In the genomic region with DNA sequence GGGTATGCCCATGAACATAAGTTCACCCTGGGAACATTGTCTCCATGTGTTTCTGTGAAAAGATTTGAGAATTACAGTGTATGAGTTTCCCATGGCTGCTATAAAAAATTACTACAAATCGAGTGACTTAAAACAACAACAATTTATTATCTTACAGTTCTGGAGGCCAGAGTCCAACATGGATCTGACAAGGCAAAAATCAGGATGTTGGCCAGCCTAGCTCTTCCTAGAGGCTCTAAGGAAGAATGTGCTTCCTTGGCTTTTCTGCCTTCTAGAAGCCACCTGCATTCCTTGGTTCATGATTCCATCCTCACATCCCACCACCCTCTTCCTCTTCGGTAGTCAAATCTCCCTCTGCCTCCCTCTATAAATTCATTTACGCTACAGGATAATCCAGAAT, we compare ENCODE assay signal across 17 cellular contexts. TPM values are rescaled to one million over a fixed set of nuclear protein-coding genes. Genes with fewer than 3 reads are reported as not detected.
DNase-seq lines count a peak whose midpoint lies in the region; ATAC-seq, FAIRE-seq and TF ChIP-seq lines count a peak whose summit lies in the region.
"Had no signal": no experiment of that assay in that cellular context is flagged by ENCODE, and none has a peak within 500 bp of the region (broad histone marks: within the 10 kb centered on the region; RNA-seq: fewer than 3 reads in every experiment).

No MANE protein-coding gene starts in this region.

- no peak overlapping the region for H2BK120ac ChIP-seq in H9 (ENCODE audit: low read depth, low read length, poor library complexity, severe bottlenecking)
- H2BK120ac ChIP-seq in trophoblast cell (ENCODE audit: insufficient read depth, low read length, poor library complexity): no peak overlapping the region

- 0 out of 2 replicates have a peak, but pooled peaks have one; percentile 30 for ATAC-seq in WTC11

- H3K79me1 ChIP-seq in H9 (ENCODE audit: insufficient read depth, low read depth, low read length, poor library complexity, severe bottlenecking) (no peaks in the 10 kb centered on the region), trophoblast cell (ENCODE audit: low read length) (no peaks in the 10 kb centered on the region)

- H3K23me2 ChIP-seq in H9 (ENCODE audit: insufficient read length, low read depth, low read length, poor library complexity, severe bottlenecking): no peaks in the 10 kb centered on the region

- H3K4ac ChIP-seq in H9 (ENCODE audit: low read depth, low read length) (no peak overlapping the region), trophoblast cell (ENCODE audit: low read depth, low read length) (no peak overlapping the region)

- H3K56ac ChIP-seq in H9 (ENCODE audit: insufficient read length, low read depth, low read length): no peak overlapping the region

- H3K4me1 Mint-ChIP-seq in H9: 0 out of 4 replicates have a peak, but pooled peaks cover 0 to 2% of the 10 kb centered on the region in 2 experiments
- H3K4me1 Mint-ChIP-seq in WTC11: no peaks in the 10 kb centered on the region

- no peak overlapping the region for H4K91ac ChIP-seq in H9 (ENCODE audit: insufficient read length, low read depth, low read length)
- no peak overlapping the region for H4K91ac ChIP-seq in trophoblast cell (ENCODE audit: low read depth, low read length)

- no peaks in the 10 kb centered on the region for H3K27me3 ChIP-seq in H9 (ENCODE audit: insufficient read depth, low read length)
- no peaks in the 10 kb centered on the region for H3K27me3 ChIP-seq in transverse colon
- H3K27me3 ChIP-seq in trophoblast cell (ENCODE audit: insufficient read depth, low read length): no peaks in the 10 kb centered on the region

- H3K4me3 ChIP-seq in fibroblast of pulmonary artery (replicated peaks; ENCODE audit: low read depth, low read length) (no peak overlapping the region), transverse colon (no peak overlapping the region), trophoblast cell (ENCODE audit: low read depth, low read length) (no peak overlapping the region), kidney (ENCODE audit: low read length in 2 of 2) (no peak overlapping the region)

- no peak overlapping the region for H2BK12ac ChIP-seq in H9 (ENCODE audit: insufficient read length, low read depth, low read length)
- H2BK12ac ChIP-seq in trophoblast cell (ENCODE audit: low read length): no peak overlapping the region

- H2BK15ac ChIP-seq in H9 (ENCODE audit: low read depth, low read length): no peak overlapping the region

- H2BK5ac ChIP-seq in H9 (ENCODE audit: insufficient read length, low read length) (no peak overlapping the region), trophoblast cell (ENCODE audit: low read depth, low read length, poor library complexity) (no peak overlapping the region)

- no peak overlapping the region for H3K23ac ChIP-seq in H9 (ENCODE audit: insufficient read length, low read depth, low read length)
- no peak overlapping the region for H3K23ac ChIP-seq in trophoblast cell (ENCODE audit: low read length)

- H3K36me3 Mint-ChIP-seq in H9 (ENCODE audit: insufficient read depth in 1 of 3, low read depth in 3 of 3) (peaks cover 0 to 2% (median 0%) of the 10 kb centered on the region in 3 experiments; a peak in 2 of 7 replicates), WTC11 (no peaks in the 10 kb centered on the region; the same call in 1 of the 2 replicates)

- H3K4me1 ChIP-seq in H9 (ENCODE audit: insufficient read depth, low read length) (no peaks in the 10 kb centered on the region), transverse colon (no peaks in the 10 kb centered on the region), trophoblast cell (ENCODE audit: control insufficient read depth in 1 of 2, insufficient read depth in 2 of 2, low read length in 2 of 2) (no peaks in the 10 kb centered on the region), kidney (ENCODE audit: control insufficient read depth in 1 of 2, insufficient read depth in 1 of 2, low read depth in 1 of 2, low read length in 2 of 2) (no peaks in the 10 kb centered on the region)

- no peaks in the 10 kb centered on the region for H3K9me3 ChIP-seq in H9 (ENCODE audit: control insufficient read depth, low read depth, low read length)
- H3K9me3 ChIP-seq in transverse colon: no peaks in the 10 kb centered on the region
- no peaks in the 10 kb centered on the region for H3K9me3 ChIP-seq in trophoblast cell (ENCODE audit: insufficient read depth, low read depth, low read length)
- H3K9me3 ChIP-seq in kidney (ENCODE audit: control insufficient read depth in 1 of 2, low read length in 2 of 2): no peaks in the 10 kb centered on the region

- H3K9ac ChIP-seq in H9 (ENCODE audit: extremely low read depth, insufficient read length, low read length): no peak overlapping the region
- no peak overlapping the region for H3K9ac ChIP-seq in trophoblast cell (ENCODE audit: low read length)
- H3K9ac ChIP-seq in kidney (ENCODE audit: low read length in 2 of 2): no peak overlapping the region

- intact Hi-C loops in transverse colon (cut with DNase I; ENCODE audit: low total_unique reads): no loop called here
- intact Hi-C loops in kidney (cut with DNase I): no loop called here

- in situ Hi-C loops in transverse colon (cut with MboI; ENCODE audit: low pct_ligation_motif_present in 1 of 4, low pct_unique_long_range_greater_than_20kb in 1 of 4, low sequenced_read_pairs in 3 of 4): loop anchor here in 2 of 4 donors (25.0 kb wide), 2 partner anchors 399 to 624 kb away; no protein-coding TSS in a partner anchor

- H3K18ac ChIP-seq in H9 (ENCODE audit: insufficient read length, low read depth, low read length) (no peak overlapping the region), trophoblast cell (ENCODE audit: low read length) (no peak overlapping the region)

- no peak overlapping the region for H3T11ph ChIP-seq in H9 (ENCODE audit: low read length)

- CTCF ChIA-PET in WTC11 (lab: Charles Lee): no interaction called here

- H3K27ac ChIP-seq in H9 (ENCODE audit: insufficient read length, low read depth, low read length): no peak overlapping the region
- no peak overlapping the region for H3K27ac ChIP-seq in transverse colon
- no peak overlapping the region for H3K27ac ChIP-seq in trophoblast cell (ENCODE audit: low read depth, low read length)
- no peak overlapping the region for H3K27ac ChIP-seq in kidney (ENCODE audit: low read depth in 2 of 2, low read length in 2 of 2)
- H3K27ac ChIP-seq: HL-60, RWPE1 had no signal

- no peak overlapping the region for H2AK5ac ChIP-seq in H9 (ENCODE audit: insufficient read length, low read length)
- H2AK5ac ChIP-seq in trophoblast cell (ENCODE audit: low read length): no peak overlapping the region

- H4K8ac ChIP-seq in H9 (replicated peaks; ENCODE audit: insufficient read length, low read depth, low read length) (no peak overlapping the region), trophoblast cell (ENCODE audit: low read depth, low read length) (no peak overlapping the region)

- H3K27me3 Mint-ChIP-seq in H9 (ENCODE audit: low read depth) (no peaks in the 10 kb centered on the region), WTC11 (ENCODE audit: low read depth) (no peaks in the 10 kb centered on the region)

- H2AFZ ChIP-seq in H9 (ENCODE audit: low read length) (no peak overlapping the region), trophoblast cell (ENCODE audit: insufficient read depth, low read length, poor library complexity) (no peak overlapping the region)

- no peak overlapping the region for H3K27ac Mint-ChIP-seq in H9
- no peak overlapping the region for H3K27ac Mint-ChIP-seq in WTC11

- H3K14ac ChIP-seq in H9 (ENCODE audit: insufficient read depth, low read length): no peak overlapping the region
- no peak overlapping the region for H3K14ac ChIP-seq in trophoblast cell (ENCODE audit: low read length)

- H3K9me3 Mint-ChIP-seq in H9 (no peaks in the 10 kb centered on the region), WTC11 (peaks cover 15% of the 10 kb centered on the region)

- POLR2A ChIA-PET in WTC11 (lab: Charles Lee): no interaction called here

- no peak overlapping the region for H3K4me3 Mint-ChIP-seq in H9
- no peak overlapping the region for H3K4me3 Mint-ChIP-seq in WTC11

- no peak overlapping the region for H4K12ac ChIP-seq in trophoblast cell (ENCODE audit: low read depth, low read length)

- DNase-seq in H9 (no peak), WTC11 (ENCODE audit: low spot score) (no peak), fibroblast of pulmonary artery (ENCODE audit: low read depth) (no peak), transverse colon (peak; percentile 13), DMS53 (lab: John Stamatoyannopoulos, UW) (no peak), trophoblast cell (no peak), kidney (no peak)
- DNase-seq: DND-41, NCI-H1417 treated with DMSO at 0.1 percent for 48 hours, NCI-H187 treated with DMSO at 0.1 percent for 48 hours, NCI-H226, NCI-H524, SIG-M5 had no signal

- H3K4me2 ChIP-seq in H9 (ENCODE audit: insufficient read depth, insufficient read length, low read length) (no peak overlapping the region), trophoblast cell (ENCODE audit: low read length) (no peak overlapping the region)

- no peak overlapping the region for H4K5ac ChIP-seq in H9 (ENCODE audit: insufficient read length, low read depth, low read length)

- TF ChIP-seq POLR2A in transverse colon (IDR thresholded peaks at IDR 0.05): no peak

- H3K79me2 ChIP-seq in H9 (ENCODE audit: insufficient read depth, low read length) (no peaks in the 10 kb centered on the region), trophoblast cell (ENCODE audit: control insufficient read depth, insufficient read depth, low read length, poor library complexity) (no peaks in the 10 kb centered on the region)

- WGBS in H9 (ENCODE audit: extremely low coverage, insufficient read length, low lambda C conversion rate): no CpG with 5 or more reads among the region's 3 CpGs
- 72 to 74% methylated on average over 3 of the region's 3 CpGs for WGBS in transverse colon (ENCODE audit: low coverage in 1 of 2), 2 donors
- WGBS in trophoblast cell (ENCODE audit: extremely low coverage, insufficient coverage, insufficient read length): no CpG with 5 or more reads among the region's 3 CpGs

- no peaks in the 10 kb centered on the region for H3K36me3 ChIP-seq in transverse colon
- H3K36me3 ChIP-seq in trophoblast cell (ENCODE audit: control insufficient read depth in 1 of 2, insufficient read depth in 2 of 2, low read length in 2 of 2): no peaks in the 10 kb centered on the region
- H3K36me3 ChIP-seq in kidney (ENCODE audit: control insufficient read depth in 1 of 2, insufficient read depth in 2 of 2, low read length in 2 of 2): no peaks in the 10 kb centered on the region

- no peak for FAIRE-seq in kidney (lab: Jason Lieb, UNC)
- FAIRE-seq: G401.6 had no signal

- no peaks in the 10 kb centered on the region for H4K20me1 ChIP-seq in H9 (ENCODE audit: control insufficient read depth, insufficient read depth, insufficient read length)

- peak; percentile 33; the same call in 1 of the 3 replicates for TF ChIP-seq CTCF in H9 (conservative IDR thresholded peaks at IDR 0.05)
- no peak for TF ChIP-seq CTCF in WTC11 (IDR thresholded peaks at IDR 0.05)
- peak; percentile 11 for TF ChIP-seq CTCF in fibroblast of pulmonary artery (IDR thresholded peaks at IDR 0.05; ENCODE audit: low read length, missing control alignments)
- peak in 3 of 5 experiments; percentile 15 to 29 (median 19) for TF ChIP-seq CTCF in transverse colon (IDR thresholded peaks at IDR 0.05)
- no peak for TF ChIP-seq CTCF in kidney (IDR thresholded peaks at IDR 0.05; ENCODE audit: borderline replicate concordance, extremely low read depth, insufficient read depth)

- no peak overlapping the region for H2BK20ac ChIP-seq in H9 (ENCODE audit: low read depth, low read length, poor library complexity, severe bottlenecking)

- no peak for TF ChIP-seq EP300 in transverse colon (IDR thresholded peaks at IDR 0.05; ENCODE audit: low read depth)

RNA-seq across cellular contexts. Expression of a gene that starts 38.6 kb away (rescaled TPM):
- total RNA-seq in H9 (2021) (0.83 and 0.94 TPM in 2 replicates), WTC11 (2021) (3.7 to 4.4 TPM (median 3.9 TPM) in 3 replicates), transverse colon (under 1 TPM in 3 of 4 donors, not detected in 1; 0.41 to 0.95 (median 0.60) TPM), kidney (2.0 TPM)
- polyA plus RNA-seq in trophoblast cell (2013): not detected in 2 replicates
- 0.90 TPM for polyA plus RNA-seq in kidney (ENCODE audit: insufficient read depth, low read depth, low replicate concordance)
- total RNA-seq: HT1080 had no signal

Comparison
In these comparisons a context has a peak if more than half of its experiments do, and no peak if none do; other contexts are left out.
1. CTCF ChIP-seq: peak in H9 (single experiment), fibroblast of pulmonary artery (single experiment) and transverse colon (3 of 5); none in WTC11 (single experiment) and kidney (single experiment).